In genomic region chr6:156282087-156282486, GRCh38 we compare ENCODE assay signal across 1 cellular context.
TF ChIP-seq lines count a peak whose summit lies in the region.

No MANE protein-coding gene starts in this region.

TF ChIP-seq in K562, 482 proteins besides CTCF, POLR2A, EP300 and RAD21 (continued from another document):
- TF ChIP-seq CLOCK (CRISPR knock-in tag; IDR thresholded peaks at IDR 0.05; ENCODE audit: borderline replicate concordance) (no peak), ZNF212 (CRISPR knock-in tag; IDR thresholded peaks at IDR 0.05) (no peak), MTA2 (IDR thresholded peaks at IDR 0.05; ENCODE audit: low read depth) (no peak), NCOA2 (IDR thresholded peaks at IDR 0.05; ENCODE audit: partially characterized antibody in 2 of 2) (no peak), ZNF444 (CRISPR knock-in tag; IDR thresholded peaks at IDR 0.05) (no peak), ZNF445 (CRISPR knock-in tag; IDR thresholded peaks at IDR 0.05; ENCODE audit: low read depth) (no peak), TFAM (CRISPR knock-in tag; conservative IDR thresholded peaks at IDR 0.05) (no peak), C11orf30 (IDR thresholded peaks at IDR 0.05; ENCODE audit: low read depth) (peak; percentile 36; the same call in 1 of the 2 replicates), ZNF316 (IDR thresholded peaks at IDR 0.05) (peak; percentile 35; the same call in 1 of the 2 replicates), ZNF583 (CRISPR knock-in tag; IDR thresholded peaks at IDR 0.05) (no peak), CBFB (CRISPR knock-in tag; IDR thresholded peaks at IDR 0.05) (no peak)
